In genomic region chr2:192208848-192209247, GRCh38 we compare ENCODE assay signal across 21 cellular contexts. TPM values are rescaled to one million over a fixed set of nuclear protein-coding genes. Genes with fewer than 3 reads are reported as not detected.
"Had no signal": no experiment of that assay in that cellular context is flagged by ENCODE, and none has a peak within 500 bp of the region (broad histone marks: within the 10 kb centered on the region; RNA-seq: fewer than 3 reads in every experiment).

No MANE protein-coding gene starts in this region.

- FAIRE-seq: islet of Langerhans had no signal

- H3K4me3 ChIP-seq: coronary artery, mucosa of descending colon, psoas muscle, right lobe of liver, stomach, thoracic aorta, transverse colon had no signal

- DNase-seq: effector CD4-positive, alpha-beta T cell; endodermal cell; erythroblast; foreskin melanocyte; head of caudate nucleus; hippocampal formation; kidney glomerular epithelial cell; mucosa of descending colon; naive thymus-derived CD8-positive, alpha-beta T cell; psoas muscle; retina; right lobe of liver; stimulated activated CD4-positive, alpha-beta T cell treated with anti-CD3 and anti-CD28 coated beads, Interleukin-4, amount 100 ng/mL, for 4 hours; stimulated activated naive B cell treated with anti-CD40 and anti-IgM and Interleukin-4, amounts not matched to agents 10 μg/mL and 1 μg/mL and 100 μg/mL, for 72 hours; stomach; substantia nigra; transverse colon had no signal

RNA-seq across cellular contexts. Expression of gene TMEFF2, which starts 14.1 kb away (rescaled TPM):
- total RNA-seq: dermis microvascular lymphatic vessel endothelial cell; naive thymus-derived CD8-positive, alpha-beta T cell; right lobe of liver had no signal
